In genomic region chr9:126953089-126953809, GRCh38 we compare ENCODE assay signal across 24 cellular contexts. TPM values are rescaled to one million over a fixed set of nuclear protein-coding genes. Genes with fewer than 3 reads are reported as not detected.
DNase-seq lines count a peak whose midpoint lies in the region; ATAC-seq and TF ChIP-seq lines count a peak whose summit lies in the region.
"Had no signal": no experiment of that assay in that cellular context is flagged by ENCODE, and none has a peak within 500 bp of the region (broad histone marks: within the 10 kb centered on the region; RNA-seq: fewer than 3 reads in every experiment).

No MANE protein-coding gene starts in this region.

- no peaks in the 10 kb centered on the region for H3K36me3 Mint-ChIP-seq in chondrocyte (ENCODE audit: low read depth)
- peaks cover 8% of the 10 kb centered on the region for H3K36me3 Mint-ChIP-seq in stimulated activated memory B cell treated with anti-CD40 and anti-IgM and Interleukin-4, amounts not matched to agents 10 μg/mL and 1 μg/mL and 100 μg/mL, for 72 hours
- H3K36me3 Mint-ChIP-seq: CD14-positive monocyte; natural killer cell treated with Interleukin-12 subunit alpha and Interleukin-12 subunit beta and Interleukin-15 and Interleukin-18, amount 100 ng/mL, for 72 hours had no signal

- no peaks in the 10 kb centered on the region for H3K9me3 Mint-ChIP-seq in chondrocyte (ENCODE audit: low read depth)
- no peaks in the 10 kb centered on the region for H3K9me3 Mint-ChIP-seq in stimulated activated memory B cell treated with anti-CD40 and anti-IgM and Interleukin-4, amounts not matched to agents 10 μg/mL and 1 μg/mL and 100 μg/mL, for 72 hours
- H3K9me3 Mint-ChIP-seq: activated CD4-positive, alpha-beta T cell treated with anti-CD3 and anti-CD28 coated beads, Interleukin-2, amount 10 ng/mL, durations not matched to agents 24 days and 14 days; natural killer cell treated with Interleukin-12 subunit alpha and Interleukin-12 subunit beta and Interleukin-15 and Interleukin-18, amount 100 ng/mL, for 72 hours had no signal

- H3K27ac Mint-ChIP-seq in chondrocyte (ENCODE audit: unreplicated experiment), result peak overlapping the region; percentile 63
- H3K27ac Mint-ChIP-seq in stimulated activated memory B cell treated with anti-CD40 and anti-IgM and Interleukin-4, amounts not matched to agents 10 μg/mL and 1 μg/mL and 100 μg/mL, for 72 hours, result no peak overlapping the region
- H3K27ac Mint-ChIP-seq: activated CD4-positive, alpha-beta T cell treated with anti-CD3 and anti-CD28 coated beads, Interleukin-2, amount 10 ng/mL, durations not matched to agents 24 days and 14 days; CD14-positive monocyte; natural killer cell treated with Interleukin-12 subunit alpha and Interleukin-12 subunit beta and Interleukin-15 and Interleukin-18, amount 100 ng/mL, for 72 hours had no signal

- peak overlapping the region; percentile 75 for H3K27ac ChIP-seq in cardiac muscle cell
- no peak overlapping the region for H3K27ac ChIP-seq in right atrium auricular region
- H3K27ac ChIP-seq in muscle layer of duodenum (ENCODE audit: low read length), result peak overlapping the region; percentile 24
- H3K27ac ChIP-seq: 22Rv1, foreskin keratinocyte, hepatocyte, prostate gland, thyroid gland had no signal

- TF ChIP-seq CTCF in cardiac muscle cell (IDR thresholded peaks at IDR 0.05; ENCODE audit: low read depth, low read length), result no peak
- TF ChIP-seq CTCF in right atrium auricular region (IDR thresholded peaks at IDR 0.05), result no peak
- TF ChIP-seq CTCF in chondrocyte (IDR thresholded peaks at IDR 0.05), result no peak
- TF ChIP-seq CTCF in GM10266 (IDR thresholded peaks at IDR 0.05; ENCODE audit: control insufficient read depth, insufficient read depth, low read depth, missing control alignments), result no peak

- H3K27me3 ChIP-seq in cardiac muscle cell (no peaks in the 10 kb centered on the region), right atrium auricular region (no peaks in the 10 kb centered on the region), muscle layer of duodenum (ENCODE audit: low read depth, low read length) (no peaks in the 10 kb centered on the region)
- H3K27me3 ChIP-seq: foreskin keratinocyte, hepatocyte, thyroid gland had no signal

- ATAC-seq in HG03457 (IDR thresholded peaks at IDR 0.05; ENCODE audit: unreplicated experiment), result no peak
- ATAC-seq in HG03135 (IDR thresholded peaks at IDR 0.05; ENCODE audit: unreplicated experiment), result no peak
- ATAC-seq in stimulated activated memory B cell treated with anti-CD40 and anti-IgM and Interleukin-4, amounts not matched to agents 10 μg/mL and 1 μg/mL and 100 μg/mL, for 72 hours, result no peak
- ATAC-seq: foreskin keratinocyte; natural killer cell treated with Interleukin-12 subunit alpha and Interleukin-12 subunit beta and Interleukin-15 and Interleukin-18, amount 100 ng/mL, for 72 hours; Right ventricle myocardium inferior had no signal

- H3K4me1 ChIP-seq in cardiac muscle cell (ENCODE audit: low read depth) (peaks cover 33% of the 10 kb centered on the region), right atrium auricular region (peaks cover 0 to 29% of the 10 kb centered on the region in 2 donors), muscle layer of duodenum (ENCODE audit: control insufficient read depth in 1 of 2, insufficient read depth in 2 of 2, low read length in 2 of 2) (peaks cover 15% of the 10 kb centered on the region in 2 donors)
- H3K4me1 ChIP-seq: prostate gland had no signal

- DNase-seq in cardiac muscle cell (ENCODE audit: low read depth in 1 of 2, low spot score in 1 of 2) (peak in 1 of 2 donors; percentile 78), right atrium auricular region (ENCODE audit: low spot score) (no peak), chondrocyte (ENCODE audit: low spot score) (no peak), GM10266 (ENCODE audit: extremely low spot score) (no peak)
- DNase-seq: activated CD4-positive, alpha-beta T cell treated with anti-CD3 and anti-CD28 coated beads, Interleukin-2, amount 10 ng/mL, durations not matched to agents 24 days and 14 days; activated naive CD4-positive, alpha-beta T cell; GF-D8; HCEC 1CT; mesendoderm; MM.1S; NCI-H748 treated with DMSO at 0.1 percent for 48 hours; SW 1271; thyroid gland had no signal

- peaks cover 30% of the 10 kb centered on the region for H3K4me1 Mint-ChIP-seq in chondrocyte (ENCODE audit: low read depth)
- H3K4me1 Mint-ChIP-seq in stimulated activated memory B cell treated with anti-CD40 and anti-IgM and Interleukin-4, amounts not matched to agents 10 μg/mL and 1 μg/mL and 100 μg/mL, for 72 hours, result peaks cover 7% of the 10 kb centered on the region
- H3K4me1 Mint-ChIP-seq: activated CD4-positive, alpha-beta T cell treated with anti-CD3 and anti-CD28 coated beads, Interleukin-2, amount 10 ng/mL, durations not matched to agents 24 days and 14 days; CD14-positive monocyte had no signal

- H3K4me3 ChIP-seq in cardiac muscle cell (no peak overlapping the region), right atrium auricular region (no peak overlapping the region), muscle layer of duodenum (ENCODE audit: low read depth in 1 of 2, low read length in 2 of 2) (no peak overlapping the region)
- H3K4me3 ChIP-seq: hepatocyte, prostate gland, thyroid gland had no signal

- H3K27me3 Mint-ChIP-seq in chondrocyte (ENCODE audit: low read depth), result no peaks in the 10 kb centered on the region
- H3K27me3 Mint-ChIP-seq in stimulated activated memory B cell treated with anti-CD40 and anti-IgM and Interleukin-4, amounts not matched to agents 10 μg/mL and 1 μg/mL and 100 μg/mL, for 72 hours, result no peaks in the 10 kb centered on the region

- H3K36me3 ChIP-seq in cardiac muscle cell (no peaks in the 10 kb centered on the region), right atrium auricular region (no peaks in the 10 kb centered on the region), muscle layer of duodenum (ENCODE audit: control insufficient read depth in 1 of 2, insufficient read depth in 2 of 2, low read length in 2 of 2) (no peaks in the 10 kb centered on the region)
- H3K36me3 ChIP-seq: prostate gland, thyroid gland had no signal

- H3K9me3 ChIP-seq in cardiac muscle cell (ENCODE audit: low read depth) (no peaks in the 10 kb centered on the region), right atrium auricular region (no peaks in the 10 kb centered on the region), muscle layer of duodenum (ENCODE audit: control insufficient read depth in 1 of 2, low read length in 2 of 2) (no peaks in the 10 kb centered on the region)
- H3K9me3 ChIP-seq: prostate gland, thyroid gland had no signal

- no peak overlapping the region for H3K4me3 Mint-ChIP-seq in chondrocyte (ENCODE audit: unreplicated experiment)
- no peak overlapping the region for H3K4me3 Mint-ChIP-seq in stimulated activated memory B cell treated with anti-CD40 and anti-IgM and Interleukin-4, amounts not matched to agents 10 μg/mL and 1 μg/mL and 100 μg/mL, for 72 hours
- H3K4me3 Mint-ChIP-seq: activated CD4-positive, alpha-beta T cell treated with anti-CD3 and anti-CD28 coated beads, Interleukin-2, amount 10 ng/mL, durations not matched to agents 24 days and 14 days; natural killer cell treated with Interleukin-12 subunit alpha and Interleukin-12 subunit beta and Interleukin-15 and Interleukin-18, amount 100 ng/mL, for 72 hours had no signal

RNA-seq across cellular contexts. Expression of gene RALGPS1, which starts 38.7 kb away (rescaled TPM):
- 16.1 and 18.1 TPM in 2 replicates for total RNA-seq in cardiac muscle cell
- 14.1 and 15.7 TPM in 2 replicates for polyA plus RNA-seq in cardiac muscle cell
- total RNA-seq in right atrium auricular region, result 10 to 100 TPM in 1 of 2 donors, 1 to 10 TPM in 1; 9.7 to 17.7 TPM
- 6.8 to 9.0 TPM (median 8.1 TPM) in 3 replicates for total RNA-seq in chondrocyte

Comparison
In these comparisons a context has a peak if more than half of its experiments do, and no peak if none do; other contexts are left out.
1. H3K27ac ChIP-seq: peak in cardiac muscle cell (single experiment) and muscle layer of duodenum (single experiment); none in right atrium auricular region (0 of 2).